19 cellular contexts compared by ENCODE assay signal in genomic region chr3:179175358-179175757, GRCh38. TPM values are rescaled to one million over a fixed set of nuclear protein-coding genes. Genes with fewer than 3 reads are reported as not detected.
A peak's percentile ranks its signal among the peaks of the same experiment; 100 is the strongest.
DNase-seq lines count a peak whose midpoint lies in the region; ATAC-seq and TF ChIP-seq lines count a peak whose summit lies in the region.
"Had no signal": no experiment of that assay in that cellular context is flagged by ENCODE, and none has a peak within 500 bp of the region (broad histone marks: within the 10 kb centered on the region; RNA-seq: fewer than 3 reads in every experiment).

No MANE protein-coding gene starts in this region.

- H3K4me3 Mint-ChIP-seq in activated naive CD4-positive, alpha-beta T cell treated with anti-CD3 and anti-CD28 coated beads, Interleukin-2, amount 50 U/mL, for 24 hours = no peak overlapping the region
- H3K4me3 Mint-ChIP-seq in memory B cell = peak overlapping the region; percentile 15
- H3K4me3 Mint-ChIP-seq: activated CD4-positive, alpha-beta memory T cell treated with anti-CD3 and anti-CD28 coated beads, Interleukin-2, amount 10 ng/mL, durations not matched to agents 7 days and 5 days; activated T-helper 1 cell treated with anti-CD3 and anti-CD28 coated beads, Interleukin-12 subunit alpha, Interleukin-12 subunit beta, Interleukin-2, Interleukin-4 antibody, amounts not matched to agents 30 ng/mL and 10 ng/mL and 1 ng/mL, durations not matched to agents 14 hours and 24 hours and 36 hours; CD4-positive, alpha-beta T cell; effector memory CD8-positive, alpha-beta T cell had no signal

- peak overlapping the region; percentile 36 to 51 for H3K27ac ChIP-seq in uterus
- H3K27ac ChIP-seq: adrenal gland, spleen had no signal

- H3K9me3 ChIP-seq in adipocyte (ENCODE audit: control insufficient read depth, low read length) (peaks cover 7% of the 10 kb centered on the region), uterus (peaks cover 0 to 16% of the 10 kb centered on the region in 2 donors), HAP-1 (no peaks in the 10 kb centered on the region)

- peaks cover 7% of the 10 kb centered on the region for H3K9me3 Mint-ChIP-seq in activated naive CD4-positive, alpha-beta T cell treated with anti-CD3 and anti-CD28 coated beads, Interleukin-2, amount 50 U/mL, for 24 hours
- H3K9me3 Mint-ChIP-seq in memory B cell = no peaks in the 10 kb centered on the region
- H3K9me3 Mint-ChIP-seq: activated CD4-positive, alpha-beta memory T cell treated with anti-CD3 and anti-CD28 coated beads, Interleukin-2, amount 10 ng/mL, durations not matched to agents 7 days and 5 days; effector memory CD8-positive, alpha-beta T cell had no signal

- in situ Hi-C loops in HAP-1 (cut with MboI; ENCODE audit: low sequenced_read_pairs) = no loop called here

- peaks cover 55% of the 10 kb centered on the region for H3K4me1 Mint-ChIP-seq in activated naive CD4-positive, alpha-beta T cell treated with anti-CD3 and anti-CD28 coated beads, Interleukin-2, amount 50 U/mL, for 24 hours
- H3K4me1 Mint-ChIP-seq in memory B cell = peaks cover 23% of the 10 kb centered on the region

- TF ChIP-seq CTCF in uterus (IDR thresholded peaks at IDR 0.05) = no peak

- no peak for ATAC-seq in memory B cell (ENCODE audit: low read depth)
- ATAC-seq in activated CD4-positive, CD25-positive, alpha-beta regulatory T cell treated with anti-CD3 and anti-CD28 coated beads, Interleukin-2, amount 50 U/mL, for 24 hours = no peak
- ATAC-seq in GM21717 (IDR thresholded peaks at IDR 0.05; ENCODE audit: unreplicated experiment) = no peak
- ATAC-seq: effector memory CD8-positive, alpha-beta T cell; HCT116; left ventricle myocardium superior had no signal

- H3K27me3 Mint-ChIP-seq in activated naive CD4-positive, alpha-beta T cell treated with anti-CD3 and anti-CD28 coated beads, Interleukin-2, amount 50 U/mL, for 24 hours = no peaks in the 10 kb centered on the region
- H3K27me3 Mint-ChIP-seq in memory B cell = no peaks in the 10 kb centered on the region
- H3K27me3 Mint-ChIP-seq: activated CD4-positive, alpha-beta memory T cell treated with anti-CD3 and anti-CD28 coated beads, Interleukin-2, amount 10 ng/mL, durations not matched to agents 7 days and 5 days; CD4-positive, alpha-beta T cell; effector memory CD8-positive, alpha-beta T cell had no signal

- intact Hi-C loops in uterus (cut with DNase I; ENCODE audit: low total_unique reads) = no loop called here

- no peak for TF ChIP-seq POLR2A in uterus (IDR thresholded peaks at IDR 0.05)

- peaks cover 6% of the 10 kb centered on the region for H3K36me3 Mint-ChIP-seq in activated naive CD4-positive, alpha-beta T cell treated with anti-CD3 and anti-CD28 coated beads, Interleukin-2, amount 50 U/mL, for 24 hours
- peaks cover 5% of the 10 kb centered on the region for H3K36me3 Mint-ChIP-seq in memory B cell

- H3K4me1 ChIP-seq in adipocyte (ENCODE audit: control insufficient read depth, insufficient read depth, low read length) (peaks cover 24% of the 10 kb centered on the region), uterus (peaks cover 0 to 6% of the 10 kb centered on the region in 2 donors), HAP-1 (peaks cover 3% of the 10 kb centered on the region)

- H3K4me3 ChIP-seq in adipocyte (ENCODE audit: low read length) (peak overlapping the region; percentile 21), uterus (peak overlapping the region in 1 of 2 donors; percentile 3), HAP-1 (no peak overlapping the region)
- H3K4me3 ChIP-seq: adrenal gland, spleen had no signal

- H3K27ac Mint-ChIP-seq in activated naive CD4-positive, alpha-beta T cell treated with anti-CD3 and anti-CD28 coated beads, Interleukin-2, amount 50 U/mL, for 24 hours = peak overlapping the region; percentile 69
- peak overlapping the region; percentile 41 for H3K27ac Mint-ChIP-seq in memory B cell
- H3K27ac Mint-ChIP-seq: activated CD4-positive, alpha-beta memory T cell treated with anti-CD3 and anti-CD28 coated beads, Interleukin-2, amount 10 ng/mL, durations not matched to agents 7 days and 5 days; activated T-helper 1 cell treated with anti-CD3 and anti-CD28 coated beads, Interleukin-12 subunit alpha, Interleukin-12 subunit beta, Interleukin-2, Interleukin-4 antibody, amounts not matched to agents 30 ng/mL and 10 ng/mL and 1 ng/mL, durations not matched to agents 14 hours and 24 hours and 36 hours; CD4-positive, alpha-beta T cell had no signal

- no peak overlapping the region for H3K9ac ChIP-seq in adipocyte (ENCODE audit: low read length)

- no peaks in the 10 kb centered on the region for H3K36me3 ChIP-seq in adipocyte (ENCODE audit: control insufficient read depth, insufficient read depth, low read length, severe bottlenecking)
- H3K36me3 ChIP-seq in uterus = no peaks in the 10 kb centered on the region
- no peaks in the 10 kb centered on the region for H3K36me3 ChIP-seq in HAP-1 (replicated peaks)
- H3K36me3 ChIP-seq: adrenal gland, spleen had no signal

- no peaks in the 10 kb centered on the region for H3K27me3 ChIP-seq in adipocyte (replicated peaks; ENCODE audit: control insufficient read depth, insufficient read depth, low read length)
- no peaks in the 10 kb centered on the region for H3K27me3 ChIP-seq in uterus
- H3K27me3 ChIP-seq in HAP-1 (ENCODE audit: low read depth) = no peaks in the 10 kb centered on the region
- H3K27me3 ChIP-seq: adrenal gland, spleen had no signal

- DNase-seq in activated naive CD4-positive, alpha-beta T cell (lab: John Stamatoyannopoulos, UW) = no peak
- peak; percentile 38 for DNase-seq in adipocyte (ENCODE audit: low read depth)
- DNase-seq in memory B cell (ENCODE audit: low spot score in 2 of 2) = no peak
- DNase-seq in uterus = no peak
- no peak for DNase-seq in HAP-1 (ENCODE audit: low spot score in 2 of 2)
- DNase-seq: activated CD4-positive, alpha-beta memory T cell treated with anti-CD3 and anti-CD28 coated beads, Interleukin-2, amount 10 ng/mL, durations not matched to agents 7 days and 5 days; adrenal gland; CD4-positive, alpha-beta T cell; effector memory CD8-positive, alpha-beta T cell; left ventricle myocardium superior; NCI-H1694 treated with DMSO at 0.1 percent for 48 hours; posterior cingulate gyrus; spleen; stimulated activated naive CD4-positive, alpha-beta T cell had no signal

RNA-seq across cellular contexts. Expression of gene PIK3CA, which starts 27.2 kb away (rescaled TPM):
- total RNA-seq in uterus = 10 to 100 TPM; 12.6 to 65.2 (median 36.3) TPM
